ENCODE assay signal across 1 cellular context in the genomic region with DNA sequence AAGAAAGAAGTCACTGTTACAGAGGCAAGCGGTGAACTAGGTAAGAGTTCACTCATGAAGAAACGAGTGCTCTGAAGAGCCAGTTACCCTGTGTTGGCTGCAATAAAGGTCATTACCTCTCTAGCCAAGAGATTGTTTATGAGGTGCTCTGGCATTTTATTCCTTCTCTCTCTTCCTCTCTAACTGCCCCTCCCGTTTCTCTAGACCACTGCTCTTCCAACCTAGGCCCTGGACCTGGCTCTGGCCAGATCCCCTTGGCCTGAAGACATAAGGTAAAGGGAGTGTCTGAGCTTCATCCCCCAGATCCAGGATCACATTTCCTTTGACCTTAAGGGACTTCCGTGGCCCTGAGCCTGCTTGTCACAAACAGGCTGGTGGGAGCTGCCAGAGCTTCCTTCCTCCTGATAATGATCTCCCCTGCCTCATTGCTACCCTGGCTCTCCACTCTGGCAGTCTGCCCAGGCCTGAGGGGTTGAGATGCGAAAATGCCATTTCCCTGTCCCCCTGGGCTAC.
TF ChIP-seq lines count a peak whose summit lies in the region.

No MANE protein-coding gene starts in this region.

TF ChIP-seq in HepG2, 621 proteins besides CTCF, POLR2A, EP300 and RAD21 (continued from another document and continues in another):
- TF ChIP-seq, protein P1, sequence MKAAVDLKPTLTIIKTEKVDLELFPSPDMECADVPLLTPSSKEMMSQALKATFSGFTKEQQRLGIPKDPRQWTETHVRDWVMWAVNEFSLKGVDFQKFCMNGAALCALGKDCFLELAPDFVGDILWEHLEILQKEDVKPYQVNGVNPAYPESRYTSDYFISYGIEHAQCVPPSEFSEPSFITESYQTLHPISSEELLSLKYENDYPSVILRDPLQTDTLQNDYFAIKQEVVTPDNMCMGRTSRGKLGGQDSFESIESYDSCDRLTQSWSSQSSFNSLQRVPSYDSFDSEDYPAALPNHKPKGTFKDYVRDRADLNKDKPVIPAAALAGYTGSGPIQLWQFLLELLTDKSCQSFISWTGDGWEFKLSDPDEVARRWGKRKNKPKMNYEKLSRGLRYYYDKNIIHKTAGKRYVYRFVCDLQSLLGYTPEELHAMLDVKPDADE (CRISPR knock-in tag; IDR thresholded peaks at IDR 0.05) = no peak
- TF ChIP-seq PATZ1 (CRISPR knock-in tag; IDR thresholded peaks at IDR 0.05) (peak; percentile 48), TCF7 (IDR thresholded peaks at IDR 0.05; ENCODE audit: low read depth) (no peak), ZNF713 (CRISPR knock-in tag; IDR thresholded peaks at IDR 0.05) (no peak), ZNF256 (CRISPR knock-in tag; conservative IDR thresholded peaks at IDR 0.05) (no peak), SRSF4 (IDR thresholded peaks at IDR 0.05; ENCODE audit: low read depth, low read length, poor library complexity, severe bottlenecking) (no peak), CSRNP1 (CRISPR knock-in tag; IDR thresholded peaks at IDR 0.05) (no peak), JUND (CRISPR knock-in tag; IDR thresholded peaks at IDR 0.05) (no peak), IRF1 (CRISPR knock-in tag; IDR thresholded peaks at IDR 0.05; ENCODE audit: low read depth) (no peak), ATF2 (CRISPR knock-in tag; IDR thresholded peaks at IDR 0.05) (no peak), ZNF343 (CRISPR knock-in tag; IDR thresholded peaks at IDR 0.05) (no peak), ZNF350 (CRISPR knock-in tag; IDR thresholded peaks at IDR 0.05; ENCODE audit: borderline replicate concordance, low read depth) (peak; percentile 14; the same call in 1 of the 2 replicates), MEF2D (CRISPR knock-in tag; IDR thresholded peaks at IDR 0.05) (no peak), JARID2 (CRISPR knock-in tag; IDR thresholded peaks at IDR 0.05; ENCODE audit: insufficient replicate concordance) (no peak), ZSCAN31 (CRISPR knock-in tag; IDR thresholded peaks at IDR 0.05; ENCODE audit: low read depth) (no peak), PHB2 (IDR thresholded peaks at IDR 0.05; ENCODE audit: partially characterized antibody) (no peak), CCAR2 (optimal IDR thresholded peaks at IDR 0.05; ENCODE audit: low read depth, low read length) (no peak), E2F2 (CRISPR knock-in tag; IDR thresholded peaks at IDR 0.05; ENCODE audit: borderline replicate concordance) (no peak), SALL2 (CRISPR knock-in tag; IDR thresholded peaks at IDR 0.05) (no peak), ZNF292 (CRISPR knock-in tag; IDR thresholded peaks at IDR 0.05; ENCODE audit: borderline replicate concordance, low read depth) (peak; percentile 50; the same call in 1 of the 2 replicates), FOXK2 (IDR thresholded peaks at IDR 0.05) (no peak), ZNF557 (CRISPR knock-in tag; IDR thresholded peaks at IDR 0.05) (no peak), ZNF264 (CRISPR knock-in tag; IDR thresholded peaks at IDR 0.05) (no peak), ZNF260 (CRISPR knock-in tag; IDR thresholded peaks at IDR 0.05; ENCODE audit: borderline replicate concordance, low read depth) (no peak), HMG20A (CRISPR knock-in tag; IDR thresholded peaks at IDR 0.05; ENCODE audit: borderline replicate concordance) (no peak), THAP11 (CRISPR knock-in tag; IDR thresholded peaks at IDR 0.05) (peak; percentile 66; the same call in 1 of the 2 replicates), ZNF552 (CRISPR knock-in tag; IDR thresholded peaks at IDR 0.05; ENCODE audit: borderline replicate concordance) (no peak), RBM22 (optimal IDR thresholded peaks at IDR 0.05; ENCODE audit: low read length) (no peak), ARID2 (CRISPR knock-in tag; IDR thresholded peaks at IDR 0.05; ENCODE audit: borderline replicate concordance) (no peak), ZBTB33 (CRISPR knock-in tag; IDR thresholded peaks at IDR 0.05) (no peak), ONECUT2 (CRISPR knock-in tag; IDR thresholded peaks at IDR 0.05) (no peak), SATB2 (CRISPR knock-in tag; IDR thresholded peaks at IDR 0.05) (no peak)
- TF ChIP-seq, protein P2, sequence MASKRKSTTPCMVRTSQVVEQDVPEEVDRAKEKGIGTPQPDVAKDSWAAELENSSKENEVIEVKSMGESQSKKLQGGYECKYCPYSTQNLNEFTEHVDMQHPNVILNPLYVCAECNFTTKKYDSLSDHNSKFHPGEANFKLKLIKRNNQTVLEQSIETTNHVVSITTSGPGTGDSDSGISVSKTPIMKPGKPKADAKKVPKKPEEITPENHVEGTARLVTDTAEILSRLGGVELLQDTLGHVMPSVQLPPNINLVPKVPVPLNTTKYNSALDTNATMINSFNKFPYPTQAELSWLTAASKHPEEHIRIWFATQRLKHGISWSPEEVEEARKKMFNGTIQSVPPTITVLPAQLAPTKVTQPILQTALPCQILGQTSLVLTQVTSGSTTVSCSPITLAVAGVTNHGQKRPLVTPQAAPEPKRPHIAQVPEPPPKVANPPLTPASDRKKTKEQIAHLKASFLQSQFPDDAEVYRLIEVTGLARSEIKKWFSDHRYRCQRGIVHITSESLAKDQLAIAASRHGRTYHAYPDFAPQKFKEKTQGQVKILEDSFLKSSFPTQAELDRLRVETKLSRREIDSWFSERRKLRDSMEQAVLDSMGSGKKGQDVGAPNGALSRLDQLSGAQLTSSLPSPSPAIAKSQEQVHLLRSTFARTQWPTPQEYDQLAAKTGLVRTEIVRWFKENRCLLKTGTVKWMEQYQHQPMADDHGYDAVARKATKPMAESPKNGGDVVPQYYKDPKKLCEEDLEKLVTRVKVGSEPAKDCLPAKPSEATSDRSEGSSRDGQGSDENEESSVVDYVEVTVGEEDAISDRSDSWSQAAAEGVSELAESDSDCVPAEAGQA (IDR thresholded peaks at IDR 0.05; ENCODE audit: low read depth) = no peak
- TF ChIP-seq, protein P2 (CRISPR knock-in tag; IDR thresholded peaks at IDR 0.05; ENCODE audit: borderline replicate concordance) = no peak
- TF ChIP-seq, protein P3, sequence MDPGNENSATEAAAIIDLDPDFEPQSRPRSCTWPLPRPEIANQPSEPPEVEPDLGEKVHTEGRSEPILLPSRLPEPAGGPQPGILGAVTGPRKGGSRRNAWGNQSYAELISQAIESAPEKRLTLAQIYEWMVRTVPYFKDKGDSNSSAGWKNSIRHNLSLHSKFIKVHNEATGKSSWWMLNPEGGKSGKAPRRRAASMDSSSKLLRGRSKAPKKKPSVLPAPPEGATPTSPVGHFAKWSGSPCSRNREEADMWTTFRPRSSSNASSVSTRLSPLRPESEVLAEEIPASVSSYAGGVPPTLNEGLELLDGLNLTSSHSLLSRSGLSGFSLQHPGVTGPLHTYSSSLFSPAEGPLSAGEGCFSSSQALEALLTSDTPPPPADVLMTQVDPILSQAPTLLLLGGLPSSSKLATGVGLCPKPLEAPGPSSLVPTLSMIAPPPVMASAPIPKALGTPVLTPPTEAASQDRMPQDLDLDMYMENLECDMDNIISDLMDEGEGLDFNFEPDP (CRISPR knock-in tag; conservative IDR thresholded peaks at IDR 0.05) = no peak
- TF ChIP-seq, protein P4, sequence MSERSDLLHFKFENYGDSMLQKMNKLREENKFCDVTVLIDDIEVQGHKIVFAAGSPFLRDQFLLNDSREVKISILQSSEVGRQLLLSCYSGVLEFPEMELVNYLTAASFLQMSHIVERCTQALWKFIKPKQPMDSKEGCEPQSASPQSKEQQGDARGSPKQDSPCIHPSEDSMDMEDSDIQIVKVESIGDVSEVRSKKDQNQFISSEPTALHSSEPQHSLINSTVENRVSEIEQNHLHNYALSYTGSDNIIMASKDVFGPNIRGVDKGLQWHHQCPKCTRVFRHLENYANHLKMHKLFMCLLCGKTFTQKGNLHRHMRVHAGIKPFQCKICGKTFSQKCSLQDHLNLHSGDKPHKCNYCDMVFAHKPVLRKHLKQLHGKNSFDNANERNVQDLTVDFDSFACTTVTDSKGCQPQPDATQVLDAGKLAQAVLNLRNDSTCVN (CRISPR knock-in tag; IDR thresholded peaks at IDR 0.05; ENCODE audit: borderline replicate concordance) = no peak
- TF ChIP-seq, protein P5, sequence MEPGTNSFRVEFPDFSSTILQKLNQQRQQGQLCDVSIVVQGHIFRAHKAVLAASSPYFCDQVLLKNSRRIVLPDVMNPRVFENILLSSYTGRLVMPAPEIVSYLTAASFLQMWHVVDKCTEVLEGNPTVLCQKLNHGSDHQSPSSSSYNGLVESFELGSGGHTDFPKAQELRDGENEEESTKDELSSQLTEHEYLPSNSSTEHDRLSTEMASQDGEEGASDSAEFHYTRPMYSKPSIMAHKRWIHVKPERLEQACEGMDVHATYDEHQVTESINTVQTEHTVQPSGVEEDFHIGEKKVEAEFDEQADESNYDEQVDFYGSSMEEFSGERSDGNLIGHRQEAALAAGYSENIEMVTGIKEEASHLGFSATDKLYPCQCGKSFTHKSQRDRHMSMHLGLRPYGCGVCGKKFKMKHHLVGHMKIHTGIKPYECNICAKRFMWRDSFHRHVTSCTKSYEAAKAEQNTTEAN (CRISPR knock-in tag; conservative IDR thresholded peaks at IDR 0.05) = 0 out of 2 replicates have a peak, but pooled peaks have one; percentile 15
